In the genomic region with DNA sequence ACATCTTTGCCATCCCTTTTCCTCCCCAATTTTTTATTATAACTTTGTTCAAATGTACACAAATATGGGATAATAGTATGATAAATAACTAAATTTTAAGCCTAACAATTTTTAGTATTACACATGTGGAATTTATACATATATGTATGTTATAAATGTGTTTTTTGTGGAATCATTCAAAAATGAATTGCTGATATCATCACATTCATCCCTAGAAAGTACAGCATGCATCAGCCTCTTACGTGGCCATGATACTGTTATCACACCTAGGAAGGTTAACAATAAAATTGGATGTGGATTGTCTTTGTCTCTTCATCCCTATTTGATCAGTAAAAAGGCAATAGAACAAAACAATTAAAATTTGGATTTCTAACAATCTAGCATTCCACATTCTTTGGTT, we compare ENCODE assay signal across 4 cellular contexts.
TF ChIP-seq lines count a peak whose summit lies in the region.

No MANE protein-coding gene starts in this region.

TF ChIP-seq in HepG2, 621 proteins besides CTCF, POLR2A, EP300 and RAD21:
- peak; percentile 52 to 61; a peak in 3 of 4 replicates for TF ChIP-seq MAFK (conservative IDR thresholded peaks at IDR 0.05 in 1 of 2, IDR thresholded peaks at IDR 0.05 in 1 of 2; ENCODE audit: low read length in 2 of 2)
- TF ChIP-seq MAFF (IDR thresholded peaks at IDR 0.05; ENCODE audit: low read depth, low read length): peak; percentile 57; the same call in 1 of the 2 replicates
- TF ChIP-seq, protein P1, sequence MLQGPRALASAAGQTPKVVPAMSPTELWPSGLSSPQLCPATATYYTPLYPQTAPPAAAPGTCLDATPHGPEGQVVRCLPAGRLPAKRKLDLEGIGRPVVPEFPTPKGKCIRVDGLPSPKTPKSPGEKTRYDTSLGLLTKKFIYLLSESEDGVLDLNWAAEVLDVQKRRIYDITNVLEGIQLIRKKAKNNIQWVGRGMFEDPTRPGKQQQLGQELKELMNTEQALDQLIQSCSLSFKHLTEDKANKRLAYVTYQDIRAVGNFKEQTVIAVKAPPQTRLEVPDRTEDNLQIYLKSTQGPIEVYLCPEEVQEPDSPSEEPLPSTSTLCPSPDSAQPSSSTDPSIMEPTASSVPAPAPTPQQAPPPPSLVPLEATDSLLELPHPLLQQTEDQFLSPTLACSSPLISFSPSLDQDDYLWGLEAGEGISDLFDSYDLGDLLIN (CRISPR knock-in tag; IDR thresholded peaks at IDR 0.05; ENCODE audit: borderline replicate concordance): no peak

TF ChIP-seq in A549, 52 proteins besides CTCF, POLR2A, EP300 and RAD21:
- TF ChIP-seq MAZ (IDR thresholded peaks at IDR 0.05; ENCODE audit: borderline replicate concordance, low read depth, low read length): no peak
- TF ChIP-seq MAFK (IDR thresholded peaks at IDR 0.05; ENCODE audit: partially characterized antibody): peak; percentile 63
TF ChIP-seq in A549: peak in this region for 1.

TF ChIP-seq in IMR-90, 13 proteins besides CTCF, POLR2A, EP300 and RAD21:
- TF ChIP-seq CHD1 (IDR thresholded peaks at IDR 0.05; ENCODE audit: low read depth, low read length) (no peak), MAFK (IDR thresholded peaks at IDR 0.05; ENCODE audit: low read depth, low read length) (0 out of 2 replicates have a peak, but pooled peaks have one; percentile 31)

TF ChIP-seq in K562, 482 proteins besides CTCF, POLR2A, EP300 and RAD21:
- TF ChIP-seq ZNF316 (IDR thresholded peaks at IDR 0.05) (peak; percentile 24; the same call in 1 of the 2 replicates), GATAD2B (IDR thresholded peaks at IDR 0.05; ENCODE audit: borderline replicate concordance) (no peak), DDX20 (tag; IDR thresholded peaks at IDR 0.05; ENCODE audit: low read depth) (no peak), TCFL5 (CRISPR knock-in tag; conservative IDR thresholded peaks at IDR 0.05) (no peak)
